Comparison of ENCODE assay signal across 17 cellular contexts in genomic region chr6:42257063-42257462, GRCh38.
"Had no signal": no experiment of that assay in that cellular context is flagged by ENCODE, and none has a peak within 500 bp of the region (broad histone marks: within the 10 kb centered on the region; RNA-seq: fewer than 3 reads in every experiment).

No MANE protein-coding gene starts in this region.

- H3K4me3 ChIP-seq: cardiac muscle cell, lower lobe of right lung, sigmoid colon, SK-N-MC, thyroid gland had no signal

- H3K27ac Mint-ChIP-seq: activated CD4-positive, alpha-beta T cell treated with anti-CD3 and anti-CD28 coated beads, Interleukin-2, amount 10 ng/mL, durations not matched to agents 7 days and 5 days; activated naive CD8-positive, alpha-beta T cell treated with anti-CD3 and anti-CD28 coated beads, Interleukin-2, amount 10 ng/mL, durations not matched to agents 7 days and 5 days; activated T-helper 1 cell treated with anti-CD3 and anti-CD28 coated beads, Interleukin-12 subunit alpha, Interleukin-12 subunit beta, Interleukin-2, Interleukin-4 antibody, amounts not matched to agents 30 ng/mL and 10 ng/mL and 1 ng/mL, durations not matched to agents 14 hours and 24 hours and 36 hours; natural killer cell had no signal

- ATAC-seq: activated CD4-positive, CD25-positive, alpha-beta regulatory T cell treated with anti-CD3 and anti-CD28 coated beads, Interleukin-2, amount 50 U/mL, for 24 hours; effector memory CD8-positive, alpha-beta T cell; lower lobe of right lung; natural killer cell had no signal

- DNase-seq: activated CD4-positive, alpha-beta T cell treated with anti-CD3 and anti-CD28 coated beads, Interleukin-2, amount 10 ng/mL, durations not matched to agents 7 days and 5 days; activated naive CD4-positive, alpha-beta T cell treated with Interleukin-2 at 50 U/mL for 16 hours; activated naive CD8-positive, alpha-beta T cell treated with anti-CD3 and anti-CD28 coated beads, Interleukin-2, amount 10 ng/mL, durations not matched to agents 7 days and 5 days; amygdala; effector memory CD8-positive, alpha-beta T cell; foreskin melanocyte; immature natural killer cell; lower lobe of right lung; natural killer cell; sigmoid colon; stimulated activated CD4-positive, alpha-beta T cell treated with anti-CD3 and anti-CD28 coated beads, Interleukin-4, amount 100 ng/mL, for 4 hours; stimulated activated naive CD4-positive, alpha-beta T cell; thyroid gland had no signal

- H3K9me3 Mint-ChIP-seq: activated CD4-positive, alpha-beta T cell treated with anti-CD3 and anti-CD28 coated beads, Interleukin-2, amount 10 ng/mL, durations not matched to agents 7 days and 5 days; activated naive CD8-positive, alpha-beta T cell treated with anti-CD3 and anti-CD28 coated beads, Interleukin-2, amount 10 ng/mL, durations not matched to agents 7 days and 5 days; activated T-helper 1 cell treated with anti-CD3 and anti-CD28 coated beads, Interleukin-12 subunit alpha, Interleukin-12 subunit beta, Interleukin-2, Interleukin-4 antibody, amounts not matched to agents 30 ng/mL and 10 ng/mL and 1 ng/mL, durations not matched to agents 14 hours and 24 hours and 36 hours; effector memory CD8-positive, alpha-beta T cell; immature natural killer cell; natural killer cell had no signal

- H3K4me3 Mint-ChIP-seq: activated CD4-positive, alpha-beta T cell treated with anti-CD3 and anti-CD28 coated beads, Interleukin-2, amount 10 ng/mL, durations not matched to agents 7 days and 5 days; activated naive CD8-positive, alpha-beta T cell treated with anti-CD3 and anti-CD28 coated beads, Interleukin-2, amount 10 ng/mL, durations not matched to agents 7 days and 5 days; activated T-helper 1 cell treated with anti-CD3 and anti-CD28 coated beads, Interleukin-12 subunit alpha, Interleukin-12 subunit beta, Interleukin-2, Interleukin-4 antibody, amounts not matched to agents 30 ng/mL and 10 ng/mL and 1 ng/mL, durations not matched to agents 14 hours and 24 hours and 36 hours; effector memory CD8-positive, alpha-beta T cell; immature natural killer cell; natural killer cell had no signal

- H3K27me3 Mint-ChIP-seq: activated CD4-positive, alpha-beta T cell treated with anti-CD3 and anti-CD28 coated beads, Interleukin-2, amount 10 ng/mL, durations not matched to agents 7 days and 5 days; activated naive CD8-positive, alpha-beta T cell treated with anti-CD3 and anti-CD28 coated beads, Interleukin-2, amount 10 ng/mL, durations not matched to agents 7 days and 5 days; effector memory CD8-positive, alpha-beta T cell had no signal
